17 cellular contexts compared by ENCODE assay signal in the genomic region with DNA sequence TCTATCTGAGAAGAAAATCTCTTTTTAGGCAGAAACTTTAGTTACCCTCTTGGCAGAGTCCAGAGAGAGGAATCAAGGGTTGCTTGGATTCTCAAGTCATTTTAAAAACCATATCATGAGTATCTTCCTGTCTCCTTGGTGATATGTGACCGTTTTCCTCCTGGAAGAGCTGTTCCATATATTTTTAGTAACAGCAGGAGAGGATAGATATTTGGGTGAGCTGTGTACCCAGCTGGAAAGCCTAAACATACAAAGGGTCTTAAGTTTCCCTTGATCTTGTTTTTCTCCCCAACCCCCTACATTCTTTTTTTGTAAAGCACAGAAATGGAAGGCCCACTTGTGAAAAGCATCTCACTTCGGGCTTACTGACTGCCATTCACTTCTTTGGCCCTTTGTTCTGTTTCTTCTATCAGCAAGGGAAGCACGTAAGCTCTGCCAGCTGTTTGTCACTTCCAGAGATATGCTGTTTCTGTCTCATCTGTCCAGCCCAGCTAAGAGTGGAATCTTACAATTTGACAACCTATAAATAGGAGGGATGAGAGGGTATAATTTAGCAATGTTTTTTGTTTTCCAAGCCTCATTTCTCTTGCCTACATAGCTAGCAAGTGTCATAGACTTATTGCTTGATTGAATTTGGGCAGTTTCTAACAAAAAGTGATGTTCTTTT.
"Had no signal": no experiment of that assay in that cellular context is flagged by ENCODE, and none has a peak within 500 bp of the region (broad histone marks: within the 10 kb centered on the region; RNA-seq: fewer than 3 reads in every experiment).

No MANE protein-coding gene starts in this region.

- H3K4me3 ChIP-seq: body of pancreas, gastroesophageal sphincter, sigmoid colon, SK-N-MC, stomach, thoracic aorta had no signal

- H3K36me3 Mint-ChIP-seq: activated naive CD8-positive, alpha-beta T cell; mesothelial cell of epicardium had no signal

- H3K9me3 ChIP-seq: body of pancreas, gastroesophageal sphincter, sigmoid colon, stomach, thoracic aorta had no signal

- H3K27ac Mint-ChIP-seq: activated naive CD8-positive, alpha-beta T cell; effector memory CD8-positive, alpha-beta T cell; mesothelial cell of epicardium; progenitor cell of endocrine pancreas had no signal

- H3K27me3 ChIP-seq: body of pancreas, gastroesophageal sphincter, sigmoid colon had no signal

- H3K9me3 Mint-ChIP-seq: effector memory CD8-positive, alpha-beta T cell had no signal

- H3K36me3 ChIP-seq: gastroesophageal sphincter, sigmoid colon, stomach, thoracic aorta had no signal

- H3K27ac ChIP-seq: body of pancreas, gastroesophageal sphincter, sigmoid colon, SK-N-MC, stomach, thoracic aorta had no signal

- ATAC-seq: body of pancreas; effector memory CD8-positive, alpha-beta T cell; gastroesophageal sphincter had no signal

- H3K4me1 ChIP-seq: body of pancreas, gastroesophageal sphincter, sigmoid colon, stomach had no signal

- DNase-seq: activated CD4-positive, alpha-beta T cell treated with anti-CD3 and anti-CD28 coated beads, Interleukin-2, amount 50 U/mL, for 1 hour; activated CD8-positive, alpha-beta memory T cell treated with anti-CD3 and anti-CD28 coated beads for 24 hours; activated gamma-delta T cell treated with Interleukin-2 at 50 U/mL for 16 hours; body of pancreas; cerebellar nuclear complex; effector memory CD8-positive, alpha-beta T cell; occipital lobe; sigmoid colon; stimulated activated CD4-positive, alpha-beta T cell treated with anti-CD3 and anti-CD28 coated beads, Interleukin-12 subunit alpha, Interleukin-12 subunit beta, amount 100 ng/mL, for 4 hours; stimulated activated CD4-positive, alpha-beta T cell treated with anti-CD3 and anti-CD28 coated beads, Interleukin-2, amount 100 ng/mL, for 24 hours; stomach had no signal

- H3K27me3 Mint-ChIP-seq: progenitor cell of endocrine pancreas had no signal

- H3K4me1 Mint-ChIP-seq: mesothelial cell of epicardium had no signal

- H3K4me3 Mint-ChIP-seq: activated naive CD8-positive, alpha-beta T cell; effector memory CD8-positive, alpha-beta T cell; mesothelial cell of epicardium had no signal
